In genomic region chr6:124132256-124132655, GRCh38 we compare ENCODE assay signal across 22 cellular contexts.
A peak's percentile ranks its signal among the peaks of the same experiment; 100 is the strongest.
DNase-seq lines count a peak whose midpoint lies in the region; ATAC-seq and TF ChIP-seq lines count a peak whose summit lies in the region.
"Had no signal": no experiment of that assay in that cellular context is flagged by ENCODE, and none has a peak within 500 bp of the region (broad histone marks: within the 10 kb centered on the region; RNA-seq: fewer than 3 reads in every experiment).

No MANE protein-coding gene starts in this region.

- no peaks in the 10 kb centered on the region for H4K20me1 ChIP-seq in BLaER1 treated with 17β-estradiol and CSF1 and Interleukin-3, amounts not matched to agents 10 nM and 100 nM

- TF ChIP-seq POLR2A in prostate gland (IDR thresholded peaks at IDR 0.05), result no peak

- DNase-seq in HT1080 (ENCODE audit: low read depth), result peak; percentile 33
- DNase-seq in SK-N-MC (ENCODE audit: low read depth, low spot score), result no peak
- DNase-seq in kidney epithelial cell (ENCODE audit: low read depth), result peak; percentile 26
- DNase-seq in prostate gland (ENCODE audit: low spot score), result no peak
- DNase-seq in GF-D8 (lab: John Stamatoyannopoulos, UW), result no peak
- no peak for DNase-seq in right atrium auricular region (ENCODE audit: low spot score)
- DNase-seq: activated CD4-positive, alpha-beta T cell treated with anti-CD3 and anti-CD28 coated beads, Interleukin-2, amount 10 ng/mL, durations not matched to agents 24 days and 14 days; CD8-positive, alpha-beta memory T cell; colonic mucosa; IMR-90; kidney glomerular epithelial cell; occipital lobe; retina; SK-N-SH; stimulated activated CD4-positive, alpha-beta T cell treated with anti-CD3 and anti-CD28 coated beads, Interleukin-15, amount 100 ng/mL, for 24 hours; stomach had no signal

- H3K9me3 ChIP-seq in BLaER1 treated with 17β-estradiol and CSF1 and Interleukin-3, amounts not matched to agents 10 nM and 100 nM (replicated peaks in 1 of 11), result peaks cover 0 to 21% (median 10%) of the 10 kb centered on the region in 11 experiments; a peak in 13 of 22 replicates
- H3K9me3 ChIP-seq in SK-N-MC (ENCODE audit: low read depth, low read length), result no peaks in the 10 kb centered on the region
- no peaks in the 10 kb centered on the region for H3K9me3 ChIP-seq in prostate gland
- peaks cover 0 to 15% of the 10 kb centered on the region in 2 donors for H3K9me3 ChIP-seq in right atrium auricular region
- H3K9me3 ChIP-seq: colonic mucosa, SK-N-SH had no signal

- no peak for ATAC-seq in HG03108 (IDR thresholded peaks at IDR 0.05; ENCODE audit: unreplicated experiment)
- ATAC-seq: GM23338 had no signal

- H3K27ac ChIP-seq in BLaER1 treated with 17β-estradiol and CSF1 and Interleukin-3, amounts not matched to agents 10 nM and 100 nM, result no peak overlapping the region
- H3K27ac ChIP-seq in SK-N-MC (peak overlapping the region; percentile 94), prostate gland (no peak overlapping the region), right atrium auricular region (no peak overlapping the region)
- H3K27ac ChIP-seq: colonic mucosa, stomach, tibial nerve, VCaP had no signal

- WGBS in prostate gland, result 89% methylated on average over 2 of the region's 2 CpGs

- TF ChIP-seq CTCF in kidney epithelial cell (IDR thresholded peaks at IDR 0.05; ENCODE audit: insufficient read depth, low read length, poor library complexity, severe bottlenecking) (no peak), prostate gland (IDR thresholded peaks at IDR 0.05) (no peak), right atrium auricular region (IDR thresholded peaks at IDR 0.05) (no peak)

- no peaks in the 10 kb centered on the region for H3K27me3 ChIP-seq in BLaER1 treated with 17β-estradiol and CSF1 and Interleukin-3, amounts not matched to agents 10 nM and 100 nM
- H3K27me3 ChIP-seq in kidney epithelial cell (ENCODE audit: control insufficient read depth, insufficient read depth, low read length), result no peaks in the 10 kb centered on the region
- no peaks in the 10 kb centered on the region for H3K27me3 ChIP-seq in prostate gland (replicated peaks; ENCODE audit: insufficient read depth)
- H3K27me3 ChIP-seq in right atrium auricular region, result no peaks in the 10 kb centered on the region
- H3K27me3 ChIP-seq: colonic mucosa, stomach, tibial nerve had no signal

- intact Hi-C loops in prostate gland (cut with DNase I), result no loop called here

- peak overlapping the region in 8 of 11 experiments; percentile 30 to 71 (median 52); a peak in 16 of 22 replicates for H3K4me2 ChIP-seq in BLaER1 treated with 17β-estradiol and CSF1 and Interleukin-3, amounts not matched to agents 10 nM and 100 nM
- H3K4me2 ChIP-seq: GM23338, SK-N-SH had no signal

- peaks cover 0 to 16% (median 11%) of the 10 kb centered on the region in 10 experiments; a peak in 13 of 20 replicates for H3K4me1 ChIP-seq in BLaER1 treated with 17β-estradiol and CSF1 and Interleukin-3, amounts not matched to agents 10 nM and 100 nM
- H3K4me1 ChIP-seq in prostate gland (replicated peaks) (no peaks in the 10 kb centered on the region), right atrium auricular region (no peaks in the 10 kb centered on the region)
- H3K4me1 ChIP-seq: colonic mucosa, stomach, tibial nerve had no signal

- no peak overlapping the region for H3K4me3 ChIP-seq in BLaER1 treated with 17β-estradiol and CSF1 and Interleukin-3, amounts not matched to agents 10 nM and 100 nM
- H3K4me3 ChIP-seq in SK-N-MC (peak overlapping the region; percentile 55), kidney epithelial cell (ENCODE audit: low read depth, low read length) (no peak overlapping the region), prostate gland (no peak overlapping the region), right atrium auricular region (no peak overlapping the region)
- H3K4me3 ChIP-seq: colonic mucosa, GM23338, lung, stomach, tibial nerve had no signal

- no peak overlapping the region for H3K9ac ChIP-seq in BLaER1 treated with 17β-estradiol and CSF1 and Interleukin-3, amounts not matched to agents 10 nM and 100 nM
- H3K9ac ChIP-seq in SK-N-MC (ENCODE audit: insufficient read length), result no peak overlapping the region
- H3K9ac ChIP-seq: SK-N-SH had no signal

- H3K36me3 ChIP-seq in BLaER1 treated with 17β-estradiol and CSF1 and Interleukin-3, amounts not matched to agents 10 nM and 100 nM, result no peaks in the 10 kb centered on the region
- H3K36me3 ChIP-seq in SK-N-MC (ENCODE audit: insufficient read depth, low read length), result 0 out of 2 replicates have a peak, but pooled peaks cover 4% of the 10 kb centered on the region
- H3K36me3 ChIP-seq in kidney epithelial cell (ENCODE audit: control insufficient read depth, insufficient read depth, low read length), result no peaks in the 10 kb centered on the region
- H3K36me3 ChIP-seq in prostate gland, result no peaks in the 10 kb centered on the region
- no peaks in the 10 kb centered on the region for H3K36me3 ChIP-seq in right atrium auricular region
- H3K36me3 ChIP-seq: colonic mucosa, stomach, tibial nerve had no signal

Comparison
In these comparisons a context has a peak if more than half of its experiments do, and no peak if none do; other contexts are left out.
1. DNase-seq: peak in HT1080 (single experiment) and kidney epithelial cell (single experiment); none in SK-N-MC (single experiment), prostate gland (single experiment), GF-D8 (single experiment) and right atrium auricular region (single experiment).